Comparison of ENCODE assay signal across 10 cellular contexts in genomic region chr4:38678078-38678477, GRCh38. TPM values are rescaled to one million over a fixed set of nuclear protein-coding genes. Genes with fewer than 3 reads are reported as not detected.
DNase-seq lines count a peak whose midpoint lies in the region; ATAC-seq and TF ChIP-seq lines count a peak whose summit lies in the region.
"Had no signal": no experiment of that assay in that cellular context is flagged by ENCODE, and none has a peak within 500 bp of the region (broad histone marks: within the 10 kb centered on the region; RNA-seq: fewer than 3 reads in every experiment).

No MANE protein-coding gene starts in this region.

- no peak overlapping the region for H3K4me3 ChIP-seq in AG04449 (ENCODE audit: low read depth, low read length)

- CTCF ChIA-PET in AG04449 (lab: Yijun Ruan, JAX): interaction anchor here (1.3 to 6.0 kb wide), 6 partner anchors 10 to 874 kb away, joined by 3 to 65 read pairs (median 28); no protein-coding TSS in a partner anchor

- POLR2A ChIA-PET in AG04449 (lab: Yijun Ruan, JAX): no interaction called here

- TF ChIP-seq CTCF in AG04449 (IDR thresholded peaks at IDR 0.05; ENCODE audit: insufficient read depth, low read length, missing control alignments) (no peak), nephron progenitor cell (IDR thresholded peaks at IDR 0.05) (no peak)

- peaks cover 51% of the 10 kb centered on the region for H3K36me3 Mint-ChIP-seq in nephron progenitor cell (ENCODE audit: low read depth)

- H3K9me3 Mint-ChIP-seq in nephron progenitor cell: peaks cover 14% of the 10 kb centered on the region

- peak; percentile 84 for DNase-seq in AG04449 (ENCODE audit: low read depth, low spot score)
- peak; percentile 88 for DNase-seq in M059J (ENCODE audit: low read depth)
- DNase-seq in fibroblast of gingiva (ENCODE audit: low read depth): peak; percentile 80
- DNase-seq in nephron progenitor cell: no peak
- DNase-seq in SKM-1 treated with dmso at 0.1 percent for 144 hours (lab: John Stamatoyannopoulos, UW; ENCODE audit: unreplicated experiment): no peak
- no peak for DNase-seq in COLO829 (ENCODE audit: low spot score)
- DNase-seq: NCI-H1105 treated with DMSO at 0.1 percent for 48 hours; stimulated activated CD4-positive, alpha-beta T cell treated with anti-CD3 and anti-CD28 coated beads, Interleukin-12 subunit alpha, Interleukin-12 subunit beta, amount 100 ng/mL, for 4 hours had no signal

- peaks cover 70% of the 10 kb centered on the region for H3K4me1 Mint-ChIP-seq in nephron progenitor cell

- H3K27ac Mint-ChIP-seq in nephron progenitor cell: peak overlapping the region; percentile 35

- H3K27me3 Mint-ChIP-seq in nephron progenitor cell (ENCODE audit: low read depth, poor library complexity): no peaks in the 10 kb centered on the region

- no peak for ATAC-seq in HG02763 (IDR thresholded peaks at IDR 0.05; ENCODE audit: unreplicated experiment)
- ATAC-seq in GM19452 (IDR thresholded peaks at IDR 0.05; ENCODE audit: unreplicated experiment): no peak

- H3K4me3 Mint-ChIP-seq in nephron progenitor cell: peak overlapping the region; percentile 28

RNA-seq across cellular contexts. Expression of gene KLF3, which starts 14.1 kb away (rescaled TPM):
- 5.7 and 11.4 TPM in 2 replicates for total RNA-seq in M059J (2014; rRNA removed; shearing (Covaris generic))

Comparison
In these comparisons a context has a peak if more than half of its experiments do, and no peak if none do; other contexts are left out.
1. DNase-seq: peak in AG04449 (single experiment), M059J (single experiment) and fibroblast of gingiva (single experiment); none in nephron progenitor cell (single experiment), SKM-1 treated with dmso at 0.1 percent for 144 hours (single experiment) and COLO829 (single experiment).